23 cellular contexts compared by ENCODE assay signal in the genomic region with DNA sequence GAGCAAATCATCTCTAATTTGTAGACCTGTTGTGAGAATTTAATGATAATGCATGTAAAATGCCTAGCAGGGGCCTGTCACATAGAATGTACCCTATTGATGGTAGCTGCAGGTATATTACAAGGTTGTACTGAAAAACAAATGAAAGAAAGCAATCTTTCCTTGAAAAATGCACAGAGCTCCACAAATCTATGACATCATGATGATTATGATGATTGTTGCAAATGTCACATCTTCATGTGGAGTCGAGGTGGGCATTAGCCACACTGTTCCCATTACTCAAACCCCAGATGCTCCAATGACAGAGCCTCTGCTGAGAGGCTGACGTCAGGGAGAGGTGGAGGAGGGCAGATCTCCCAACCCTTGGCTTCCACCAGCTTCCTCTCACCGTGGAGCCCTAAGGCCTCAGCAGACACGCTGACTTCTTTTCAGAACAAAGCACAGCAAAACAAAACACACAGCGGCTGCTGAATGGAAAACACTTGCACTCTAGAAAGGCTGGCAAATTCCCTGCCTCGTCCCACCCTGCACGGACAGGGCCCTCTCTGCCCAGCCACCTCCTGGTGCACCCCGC.
DNase-seq lines count a peak whose midpoint lies in the region; ATAC-seq, FAIRE-seq and TF ChIP-seq lines count a peak whose summit lies in the region.
"Had no signal": no experiment of that assay in that cellular context is flagged by ENCODE, and none has a peak within 500 bp of the region (broad histone marks: within the 10 kb centered on the region; RNA-seq: fewer than 3 reads in every experiment).

No MANE protein-coding gene starts in this region.

- peaks cover 7% of the 10 kb centered on the region; the same call in 1 of the 2 replicates for H3K4me1 ChIP-seq in IMR-90 (ENCODE audit: control insufficient read depth, insufficient read depth, low read length)
- H3K4me1 ChIP-seq in astrocyte (ENCODE audit: insufficient read depth, low read length) = no peaks in the 10 kb centered on the region
- H3K4me1 ChIP-seq in endodermal cell (ENCODE audit: control insufficient read depth, insufficient read depth, low read length) = no peaks in the 10 kb centered on the region
- H3K4me1 ChIP-seq in small intestine (ENCODE audit: control insufficient read depth in 2 of 2, insufficient read depth in 1 of 2, low read depth in 1 of 2, low read length in 1 of 2) = no peaks in the 10 kb centered on the region
- H3K4me1 ChIP-seq: Caco-2 had no signal

- H3K27me3 Mint-ChIP-seq in astrocyte (ENCODE audit: low read depth, unreplicated experiment) = peaks cover 2% of the 10 kb centered on the region
- H3K27me3 Mint-ChIP-seq in endodermal cell (ENCODE audit: insufficient read depth) = peaks cover 6% of the 10 kb centered on the region

- H3K36me3 Mint-ChIP-seq in astrocyte (ENCODE audit: low read depth, unreplicated experiment) (no peaks in the 10 kb centered on the region), endodermal cell (ENCODE audit: low read depth) (no peaks in the 10 kb centered on the region)
- H3K36me3 Mint-ChIP-seq: IgD-negative memory B cell had no signal

- BruUV-seq in IMR-90 (replicated peaks; lab: Mats Ljungman, UMichigan) = no TSS peak

- no peak overlapping the region for H3K18ac ChIP-seq in IMR-90 (ENCODE audit: low read depth, low read length)

- intact Hi-C loops in IMR-90 (cut with micrococcal nuclease) = no loop called here

- peaks cover 17% of the 10 kb centered on the region for H3K4me1 Mint-ChIP-seq in astrocyte (ENCODE audit: low read depth, unreplicated experiment)
- H3K4me1 Mint-ChIP-seq in endodermal cell = no peaks in the 10 kb centered on the region
- H3K4me1 Mint-ChIP-seq: IgD-negative memory B cell had no signal

- DNase-seq in IMR-90 (peak; percentile 38), astrocyte (ENCODE audit: low read depth) (peak; percentile 14), endodermal cell (no peak), pons (ENCODE audit: low spot score) (peak; percentile 59), small intestine (no peak), H7 (no peak)
- DNase-seq in stimulated activated CD8-positive, alpha-beta memory T cell treated with anti-CD3 and anti-CD28 coated beads, Interleukin-4, amount 100 ng/mL, for 48 hours = no peak
- DNase-seq in activated CD4-positive, alpha-beta T cell treated with anti-CD3 and anti-CD28 coated beads for 48 hours = no peak
- DNase-seq: Caco-2; CD4-positive, alpha-beta T cell; DMS153; GM23248; Kasumi-1; MG63; NCI-H1436 treated with DMSO at 0.1 percent for 48 hours; NCI-H2029; NCI-H2171; NCI-H748 treated with DMSO at 0.1 percent for 48 hours had no signal

- H3K4ac ChIP-seq in IMR-90 (ENCODE audit: low read depth, low read length) = no peak overlapping the region

- H2AFZ ChIP-seq in IMR-90 (replicated peaks; ENCODE audit: low read length, poor library complexity) = peak overlapping the region; percentile 46
- no peak overlapping the region for H2AFZ ChIP-seq in astrocyte (ENCODE audit: low read depth, low read length)
- H2AFZ ChIP-seq: GM23248 had no signal

- no peak overlapping the region for H3K14ac ChIP-seq in IMR-90 (replicated peaks; ENCODE audit: low read depth, low read length)

- H2BK120ac ChIP-seq in IMR-90 (ENCODE audit: low read depth, low read length) = no peak overlapping the region

- no peaks in the 10 kb centered on the region for H3K79me2 ChIP-seq in astrocyte (ENCODE audit: insufficient read depth, low read length)

- TF ChIP-seq POLR2A in IMR-90 (IDR thresholded peaks at IDR 0.05; ENCODE audit: low read depth, low read length) = no peak

- no peaks in the 10 kb centered on the region for H3K36me3 ChIP-seq in IMR-90 (ENCODE audit: control insufficient read depth, insufficient read depth, low read length)
- H3K36me3 ChIP-seq in astrocyte (ENCODE audit: insufficient read depth, low read length) = no peaks in the 10 kb centered on the region
- no peaks in the 10 kb centered on the region for H3K36me3 ChIP-seq in endodermal cell (ENCODE audit: control insufficient read depth, insufficient read depth, low read length)
- H3K36me3 ChIP-seq in small intestine (ENCODE audit: control insufficient read depth in 2 of 2, insufficient read depth in 2 of 2, low read length in 2 of 2) = no peaks in the 10 kb centered on the region
- H3K36me3 ChIP-seq in H7 (replicated peaks; ENCODE audit: control insufficient read depth, insufficient read depth, low read length) = no peaks in the 10 kb centered on the region
- H3K36me3 ChIP-seq: MG63 had no signal

- H3K27ac ChIP-seq in IMR-90 (ENCODE audit: insufficient read depth, low read length) (no peak overlapping the region), astrocyte (ENCODE audit: low read depth, low read length) (no peak overlapping the region), endodermal cell (ENCODE audit: low read depth, low read length) (peak overlapping the region; percentile 49), small intestine (ENCODE audit: low read depth in 1 of 2, low read length in 1 of 2) (no peak overlapping the region)
- H3K27ac ChIP-seq: GM23248, RWPE1 had no signal

- in situ Hi-C loops in IMR-90 (cut with MboI; ENCODE audit: low sequenced_read_pairs) = loop anchor here (25.0 kb wide), 2 partner anchors 390 to 635 kb away; a partner anchor contains a TSS

- WGBS in IMR-90 (ENCODE audit: extremely low coverage in 2 of 2, insufficient read length in 1 of 2), 2 experiments = no CpG with 5 or more reads among the region's 8 CpGs
- WGBS in endodermal cell (ENCODE audit: insufficient coverage in 1 of 2, insufficient read length in 1 of 2), 2 experiments = 63 to 81% methylated on average over 3 to 8 of the region's 8 CpGs
- WGBS in small intestine, 3 donors = 72 to 77% (median 75%) methylated on average over 8 of the region's 8 CpGs

- POLR2A ChIA-PET in IMR-90 (lab: Charles Lee; ENCODE audit: unreplicated experiment) = interaction anchor here (0.6 kb wide), 1 partner anchor 70 kb away, joined by 3 read pairs; no protein-coding TSS in a partner anchor

- TF ChIP-seq CTCF in IMR-90 (conservative IDR thresholded peaks at IDR 0.05; ENCODE audit: low read depth, low read length) (no peak), astrocyte (IDR thresholded peaks at IDR 0.05; ENCODE audit: insufficient read depth, low read depth, low read length) (no peak), endodermal cell (conservative IDR thresholded peaks at IDR 0.05) (no peak)

- H2BK5ac ChIP-seq in IMR-90 (ENCODE audit: low read depth, low read length, poor library complexity, severe bottlenecking) = no peak overlapping the region

- H3K9me3 ChIP-seq in IMR-90 (ENCODE audit: control insufficient read depth, insufficient read depth, low read length) = no peaks in the 10 kb centered on the region
- H3K9me3 ChIP-seq in astrocyte (ENCODE audit: insufficient read depth, low read depth, low read length) = no peaks in the 10 kb centered on the region
- no peaks in the 10 kb centered on the region for H3K9me3 ChIP-seq in endodermal cell (ENCODE audit: control insufficient read depth, low read length)
- H3K9me3 ChIP-seq in small intestine (ENCODE audit: control insufficient read depth, low read depth) = no peaks in the 10 kb centered on the region
- H3K9me3 ChIP-seq: A549, Caco-2, MG63 had no signal

- no peak for TF ChIP-seq RAD21 in IMR-90 (IDR thresholded peaks at IDR 0.05; ENCODE audit: low read length)

- H3K23ac ChIP-seq in IMR-90 (ENCODE audit: low read depth, low read length) = no peak overlapping the region

- H3K4me3 Mint-ChIP-seq in astrocyte (ENCODE audit: unreplicated experiment) = no peak overlapping the region
- no peak overlapping the region for H3K4me3 Mint-ChIP-seq in endodermal cell
- H3K4me3 Mint-ChIP-seq: CD4-positive, alpha-beta T cell had no signal

- CTCF ChIA-PET in IMR-90 (lab: Yijun Ruan, JAX) = no interaction called here

- no peak overlapping the region for H2BK15ac ChIP-seq in IMR-90 (ENCODE audit: low read depth, low read length)

- H4K5ac ChIP-seq in IMR-90 (ENCODE audit: low read depth, low read length) = no peak overlapping the region

- H3K27ac Mint-ChIP-seq in astrocyte (ENCODE audit: unreplicated experiment) (no peak overlapping the region), endodermal cell (no peak overlapping the region)
- H3K27ac Mint-ChIP-seq: CD4-positive, alpha-beta T cell; IgD-negative memory B cell had no signal

- peaks cover 10% of the 10 kb centered on the region for H3K9me1 ChIP-seq in IMR-90 (ENCODE audit: insufficient read depth, low read length)

- H2AK5ac ChIP-seq in IMR-90 (ENCODE audit: low read depth, low read length) = no peak overlapping the region

- H2AK9ac ChIP-seq in IMR-90 (replicated peaks; ENCODE audit: low read depth, low read length, poor library complexity) = peak overlapping the region; percentile 71

- H3K4me2 ChIP-seq in IMR-90 (ENCODE audit: low read depth, low read length) = no peak overlapping the region
- H3K4me2 ChIP-seq in astrocyte (ENCODE audit: low read length) = no peak overlapping the region

- H3K4me3 ChIP-seq in IMR-90 (ENCODE audit: insufficient read depth, low read depth, low read length) = no peak overlapping the region
- no peak overlapping the region for H3K4me3 ChIP-seq in astrocyte (ENCODE audit: insufficient read depth, low read depth, low read length)
- no peak overlapping the region for H3K4me3 ChIP-seq in endodermal cell (ENCODE audit: low read length)
- H3K4me3 ChIP-seq in small intestine (ENCODE audit: low read depth in 1 of 2, low read length in 2 of 2) = no peak overlapping the region
- H3K4me3 ChIP-seq in H7 (ENCODE audit: insufficient read depth, low read depth, low read length) = no peak overlapping the region
- H3K4me3 ChIP-seq: A549, GM23248, MG63 had no signal

- no peak overlapping the region for H4K91ac ChIP-seq in IMR-90 (ENCODE audit: insufficient read depth, low read depth, low read length)

- dilution Hi-C loops in IMR-90 (cut with HindIII; ENCODE audit: low sequenced_read_pairs, unreplicated experiment) = no loop called here

- ATAC-seq in IMR-90 (ENCODE audit: low read depth) = no peak
- ATAC-seq: A549 had no signal

- no peak overlapping the region for H3K9ac ChIP-seq in IMR-90 (ENCODE audit: low read depth, low read length)
- H3K9ac ChIP-seq in astrocyte (ENCODE audit: low read length) = no peak overlapping the region
- no peak overlapping the region for H3K9ac ChIP-seq in endodermal cell (ENCODE audit: extremely low read depth, low read length, poor library complexity, severe bottlenecking)
- H3K9ac ChIP-seq: GM23248 had no signal

- no peak overlapping the region for H3K56ac ChIP-seq in IMR-90 (ENCODE audit: extremely low read depth, insufficient read depth, low read length)

- H3K79me1 ChIP-seq in IMR-90 (ENCODE audit: low read depth in 1 of 2, low read length in 2 of 2) = peaks cover 0 to 3% of the 10 kb centered on the region in 2 experiments; a peak in 1 of 4 replicates

- H3K27me3 ChIP-seq in IMR-90 (ENCODE audit: control insufficient read depth, insufficient read depth, low read length) (no peaks in the 10 kb centered on the region), astrocyte (ENCODE audit: insufficient read depth, low read length) (no peaks in the 10 kb centered on the region), endodermal cell (ENCODE audit: control insufficient read depth, insufficient read depth, low read length, poor library complexity, severe bottlenecking) (no peaks in the 10 kb centered on the region), small intestine (ENCODE audit: control insufficient read depth in 2 of 2, insufficient read depth in 2 of 2, low read length in 2 of 2) (no peaks in the 10 kb centered on the region), H7 (ENCODE audit: control insufficient read depth, insufficient read depth, low read length) (no peaks in the 10 kb centered on the region)
- H3K27me3 ChIP-seq: MG63 had no signal

- no peaks in the 10 kb centered on the region; the same call in 1 of the 2 replicates for H4K20me1 ChIP-seq in IMR-90 (ENCODE audit: insufficient read depth, low read length)
- H4K20me1 ChIP-seq in astrocyte (ENCODE audit: insufficient read depth, low read length) = no peaks in the 10 kb centered on the region

- H3K9me3 Mint-ChIP-seq in astrocyte (ENCODE audit: unreplicated experiment) (no peaks in the 10 kb centered on the region), endodermal cell (no peaks in the 10 kb centered on the region)
- H3K9me3 Mint-ChIP-seq: CD4-positive, alpha-beta T cell had no signal

- FAIRE-seq in astrocyte (lab: Jason Lieb, UNC) (no peak), small intestine (lab: Jason Lieb, UNC) (no peak)
- FAIRE-seq: A549, GM12891, GM19239 had no signal

- no peak overlapping the region for H2BK20ac ChIP-seq in IMR-90 (ENCODE audit: low read depth, low read length)

- H4K8ac ChIP-seq in IMR-90 (ENCODE audit: low read depth in 2 of 2, low read length in 2 of 2) = no peak overlapping the region

Comparison
In these comparisons a context has a peak if more than half of its experiments do, and no peak if none do; other contexts are left out.
1. DNase-seq: peak in IMR-90 (single experiment), astrocyte (single experiment) and pons (single experiment); none in endodermal cell (single experiment), stimulated activated CD8-positive, alpha-beta memory T cell treated with anti-CD3 and anti-CD28 coated beads, Interleukin-4, amount 100 ng/mL, for 48 hours (single experiment), small intestine (single experiment), activated CD4-positive, alpha-beta T cell treated with anti-CD3 and anti-CD28 coated beads for 48 hours (single experiment) and H7 (single experiment).